ENCODE assay signal across 8 cellular contexts in genomic region chr11:103601230-103601846, GRCh38.
DNase-seq lines count a peak whose midpoint lies in the region; ATAC-seq, FAIRE-seq and TF ChIP-seq lines count a peak whose summit lies in the region.

No MANE protein-coding gene starts in this region.

- CTCF ChIA-PET in AG04450 (lab: Charles Lee), result interaction anchor here (0.5 to 5.3 kb wide), 31 partner anchors 8 to 513 kb away, joined by 3 to 34 read pairs (median 4); partner anchors contain the start of gene DYNC2H1

- FAIRE-seq in GM12891 (lab: Jason Lieb, UNC), result peak; percentile 58

- H3K9me3 ChIP-seq in AG04450 (ENCODE audit: control insufficient read depth, insufficient read depth, low read length) (no peaks in the 10 kb centered on the region), Peyer's patch (no peaks in the 10 kb centered on the region), thoracic aorta (no peaks in the 10 kb centered on the region)

- peak; percentile 48 for DNase-seq in AG04450 (ENCODE audit: low read depth, low spot score)
- DNase-seq in GM12891 (ENCODE audit: insufficient read length, low spot score), result peak; percentile 9
- peak; percentile 46 for DNase-seq in HFF-Myc (ENCODE audit: extremely low read depth, low read depth)
- DNase-seq in LoVo (ENCODE audit: low spot score), result peak; percentile 58
- peak in 1 of 3 donors; percentile 53 for DNase-seq in Peyer's patch
- DNase-seq in central memory CD4-positive, alpha-beta T cell, result peak; percentile 6
- DNase-seq in left kidney (ENCODE audit: low read depth, low spot score), result peak; percentile 76
- DNase-seq in thoracic aorta (ENCODE audit: low spot score), result no peak

- H3K27me3 ChIP-seq in AG04450 (ENCODE audit: control insufficient read depth, insufficient read depth, low read length) (no peaks in the 10 kb centered on the region), Peyer's patch (no peaks in the 10 kb centered on the region), thoracic aorta (replicated peaks; ENCODE audit: insufficient read depth) (no peaks in the 10 kb centered on the region)

- TF ChIP-seq POLR2A in GM12891 (IDR thresholded peaks at IDR 0.05; ENCODE audit: low read depth, low read length) (no peak), Peyer's patch (IDR thresholded peaks at IDR 0.05) (no peak)

- H3K4me1 ChIP-seq in Peyer's patch, result no peaks in the 10 kb centered on the region
- H3K4me1 ChIP-seq in thoracic aorta (ENCODE audit: control insufficient read depth in 1 of 2, low read depth in 2 of 2), result no peaks in the 10 kb centered on the region

- TF ChIP-seq CTCF in AG04450 (IDR thresholded peaks at IDR 0.05; ENCODE audit: low read depth, low read length) (peak; percentile 94), HFF-Myc (IDR thresholded peaks at IDR 0.05; ENCODE audit: low read depth, low read length, missing control alignments) (peak; percentile 95), Peyer's patch (IDR thresholded peaks at IDR 0.05) (peak; percentile 28 to 74 (median 62)), thoracic aorta (IDR thresholded peaks at IDR 0.05) (peak; percentile 52)

- no peak overlapping the region for H3K27ac ChIP-seq in AG04450 (ENCODE audit: low read depth, low read length)
- no peak overlapping the region for H3K27ac ChIP-seq in Peyer's patch
- no peak overlapping the region for H3K27ac ChIP-seq in thoracic aorta

- no peak for ATAC-seq in thoracic aorta (ENCODE audit: insufficient number of reproducible peaks, low FRiP score, low read depth)

- no peaks in the 10 kb centered on the region for H3K36me3 ChIP-seq in Peyer's patch
- no peaks in the 10 kb centered on the region for H3K36me3 ChIP-seq in thoracic aorta

- POLR2A ChIA-PET in AG04450 (lab: Yijun Ruan, JAX), result no interaction called here

- no peak overlapping the region for H3K4me3 ChIP-seq in AG04450 (ENCODE audit: low read depth, low read length)
- H3K4me3 ChIP-seq in HFF-Myc (replicated peaks; ENCODE audit: low read depth, low read length), result no peak overlapping the region
- no peak overlapping the region for H3K4me3 ChIP-seq in Peyer's patch
- no peak overlapping the region for H3K4me3 ChIP-seq in thoracic aorta

TF ChIP-seq in GM12891, 5 proteins besides CTCF, POLR2A, EP300 and RAD21:
- TF ChIP-seq PAX5 (IDR thresholded peaks at IDR 0.05; ENCODE audit: insufficient read depth, low read length, severe bottlenecking) (no peak), SPI1 (IDR thresholded peaks at IDR 0.05; ENCODE audit: low read depth, low read length) (no peak), TAF1 (IDR thresholded peaks at IDR 0.05; ENCODE audit: low read depth, low read length) (no peak), POU2F2 (IDR thresholded peaks at IDR 0.05; ENCODE audit: low read depth, low read length) (no peak), POLR2AphosphoS5 (IDR thresholded peaks at IDR 0.05; ENCODE audit: low read depth, low read length) (no peak)
